In genomic region chr18:62877448-62878221, GRCh38 we compare ENCODE assay signal across 8 cellular contexts.
DNase-seq lines count a peak whose midpoint lies in the region; ATAC-seq and TF ChIP-seq lines count a peak whose summit lies in the region.

No MANE protein-coding gene starts in this region.

- peak overlapping the region; percentile 44 for H3K27ac ChIP-seq in subcutaneous abdominal adipose tissue (ENCODE audit: low read depth, low read length)

- DNase-seq in NCI-H510A treated with DMSO at 0.1 percent for 48 hours (lab: John Stamatoyannopoulos, UW) (peak; percentile 67), NCI-H510A (lab: John Stamatoyannopoulos, UW) (no peak), left ventricle myocardium superior (no peak), DMS53 (lab: John Stamatoyannopoulos, UW) (no peak), cerebellar nuclear complex (lab: John Stamatoyannopoulos, UW) (no peak)

- H3K27me3 ChIP-seq in subcutaneous abdominal adipose tissue (ENCODE audit: control insufficient read depth in 5 of 5, insufficient read depth in 4 of 5, low read length in 5 of 5): no peaks in the 10 kb centered on the region

- H3K9me3 ChIP-seq in subcutaneous abdominal adipose tissue (ENCODE audit: control insufficient read depth in 5 of 5, low read length in 5 of 5): no peaks in the 10 kb centered on the region

- no peak overlapping the region for H3K9ac ChIP-seq in subcutaneous abdominal adipose tissue (ENCODE audit: low read length in 5 of 5)

- peak; percentile 71 for ATAC-seq in SK-N-SH treated with all-trans-retinoic acid at 6 μM for 48 hours
- ATAC-seq in left ventricle myocardium superior: peak; percentile 50
- no peak for ATAC-seq in HG02981 (IDR thresholded peaks at IDR 0.05; ENCODE audit: unreplicated experiment)

- intact Hi-C loops in left ventricle myocardium superior (cut with micrococcal nuclease): no loop called here

- H3K4me1 ChIP-seq in subcutaneous abdominal adipose tissue (ENCODE audit: control insufficient read depth in 5 of 5, insufficient read depth in 5 of 5, low read length in 5 of 5): peaks cover 6 to 30% (median 23%) of the 10 kb centered on the region in 5 donors

- H3K36me3 ChIP-seq in subcutaneous abdominal adipose tissue (ENCODE audit: control insufficient read depth in 5 of 5, insufficient read depth in 5 of 5, low read length in 5 of 5): peaks cover 0 to 2% (median 0%) of the 10 kb centered on the region in 5 donors

- peak overlapping the region in 1 of 5 donors; percentile 11 for H3K4me3 ChIP-seq in subcutaneous abdominal adipose tissue (ENCODE audit: low read depth in 1 of 5, low read length in 5 of 5)

TF ChIP-seq in SK-N-SH treated with all-trans-retinoic acid at 6 μM for 48 hours, 23 proteins besides CTCF, POLR2A, EP300 and RAD21:
- TF ChIP-seq OSR1 (CRISPR knock-in tag; IDR thresholded peaks at IDR 0.05) (peak; percentile 51; the same call in 1 of the 2 replicates), ZC3H10 (CRISPR knock-in tag; IDR thresholded peaks at IDR 0.05) (no peak), ISL1 (CRISPR knock-in tag; IDR thresholded peaks at IDR 0.05) (peak; percentile 65), ARNTL (CRISPR knock-in tag; IDR thresholded peaks at IDR 0.05; ENCODE audit: borderline replicate concordance, low read depth) (no peak), SNAI2 (CRISPR knock-in tag; IDR thresholded peaks at IDR 0.05) (peak; percentile 71; the same call in 1 of the 2 replicates), TOX (CRISPR knock-in tag; IDR thresholded peaks at IDR 0.05; ENCODE audit: borderline replicate concordance) (no peak), ZNF565 (CRISPR knock-in tag; conservative IDR thresholded peaks at IDR 0.05; ENCODE audit: low read depth) (no peak), BACH2 (CRISPR knock-in tag; IDR thresholded peaks at IDR 0.05; ENCODE audit: borderline replicate concordance) (no peak), ZNF8 (CRISPR knock-in tag; IDR thresholded peaks at IDR 0.05) (no peak), ZNF70 (CRISPR knock-in tag; IDR thresholded peaks at IDR 0.05) (no peak), GLIS3 (CRISPR knock-in tag; IDR thresholded peaks at IDR 0.05) (no peak; the same call in 1 of the 2 replicates), CSDC2 (CRISPR knock-in tag; IDR thresholded peaks at IDR 0.05) (peak; percentile 86; the same call in 1 of the 2 replicates), PPARA (CRISPR knock-in tag; IDR thresholded peaks at IDR 0.05; ENCODE audit: borderline replicate concordance) (no peak), ZFP30 (CRISPR knock-in tag; IDR thresholded peaks at IDR 0.05) (no peak), RARB (CRISPR knock-in tag; IDR thresholded peaks at IDR 0.05) (no peak), TSHZ2 (CRISPR knock-in tag; IDR thresholded peaks at IDR 0.05) (no peak), ESRRG (CRISPR knock-in tag; IDR thresholded peaks at IDR 0.05) (no peak), ZFP3 (CRISPR knock-in tag; IDR thresholded peaks at IDR 0.05) (0 out of 2 replicates have a peak, but pooled peaks have one; percentile 37), TCF4 (CRISPR knock-in tag; IDR thresholded peaks at IDR 0.05; ENCODE audit: borderline replicate concordance) (no peak)
- TF ChIP-seq, protein P1, sequence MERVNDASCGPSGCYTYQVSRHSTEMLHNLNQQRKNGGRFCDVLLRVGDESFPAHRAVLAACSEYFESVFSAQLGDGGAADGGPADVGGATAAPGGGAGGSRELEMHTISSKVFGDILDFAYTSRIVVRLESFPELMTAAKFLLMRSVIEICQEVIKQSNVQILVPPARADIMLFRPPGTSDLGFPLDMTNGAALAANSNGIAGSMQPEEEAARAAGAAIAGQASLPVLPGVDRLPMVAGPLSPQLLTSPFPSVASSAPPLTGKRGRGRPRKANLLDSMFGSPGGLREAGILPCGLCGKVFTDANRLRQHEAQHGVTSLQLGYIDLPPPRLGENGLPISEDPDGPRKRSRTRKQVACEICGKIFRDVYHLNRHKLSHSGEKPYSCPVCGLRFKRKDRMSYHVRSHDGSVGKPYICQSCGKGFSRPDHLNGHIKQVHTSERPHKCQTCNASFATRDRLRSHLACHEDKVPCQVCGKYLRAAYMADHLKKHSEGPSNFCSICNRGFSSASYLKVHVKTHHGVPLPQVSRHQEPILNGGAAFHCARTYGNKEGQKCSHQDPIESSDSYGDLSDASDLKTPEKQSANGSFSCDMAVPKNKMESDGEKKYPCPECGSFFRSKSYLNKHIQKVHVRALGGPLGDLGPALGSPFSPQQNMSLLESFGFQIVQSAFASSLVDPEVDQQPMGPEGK (CRISPR knock-in tag; IDR thresholded peaks at IDR 0.05; ENCODE audit: borderline replicate concordance): 0 out of 2 replicates have a peak, but pooled peaks have one; percentile 17
- TF ChIP-seq, protein P2, sequence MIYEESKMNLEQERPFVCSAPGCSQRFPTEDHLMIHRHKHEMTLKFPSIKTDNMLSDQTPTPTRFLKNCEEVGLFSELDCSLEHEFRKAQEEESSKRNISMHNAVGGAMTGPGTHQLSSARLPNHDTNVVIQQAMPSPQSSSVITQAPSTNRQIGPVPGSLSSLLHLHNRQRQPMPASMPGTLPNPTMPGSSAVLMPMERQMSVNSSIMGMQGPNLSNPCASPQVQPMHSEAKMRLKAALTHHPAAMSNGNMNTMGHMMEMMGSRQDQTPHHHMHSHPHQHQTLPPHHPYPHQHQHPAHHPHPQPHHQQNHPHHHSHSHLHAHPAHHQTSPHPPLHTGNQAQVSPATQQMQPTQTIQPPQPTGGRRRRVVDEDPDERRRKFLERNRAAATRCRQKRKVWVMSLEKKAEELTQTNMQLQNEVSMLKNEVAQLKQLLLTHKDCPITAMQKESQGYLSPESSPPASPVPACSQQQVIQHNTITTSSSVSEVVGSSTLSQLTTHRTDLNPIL (CRISPR knock-in tag; IDR thresholded peaks at IDR 0.05; ENCODE audit: low read depth): no peak
- TF ChIP-seq, protein P3, sequence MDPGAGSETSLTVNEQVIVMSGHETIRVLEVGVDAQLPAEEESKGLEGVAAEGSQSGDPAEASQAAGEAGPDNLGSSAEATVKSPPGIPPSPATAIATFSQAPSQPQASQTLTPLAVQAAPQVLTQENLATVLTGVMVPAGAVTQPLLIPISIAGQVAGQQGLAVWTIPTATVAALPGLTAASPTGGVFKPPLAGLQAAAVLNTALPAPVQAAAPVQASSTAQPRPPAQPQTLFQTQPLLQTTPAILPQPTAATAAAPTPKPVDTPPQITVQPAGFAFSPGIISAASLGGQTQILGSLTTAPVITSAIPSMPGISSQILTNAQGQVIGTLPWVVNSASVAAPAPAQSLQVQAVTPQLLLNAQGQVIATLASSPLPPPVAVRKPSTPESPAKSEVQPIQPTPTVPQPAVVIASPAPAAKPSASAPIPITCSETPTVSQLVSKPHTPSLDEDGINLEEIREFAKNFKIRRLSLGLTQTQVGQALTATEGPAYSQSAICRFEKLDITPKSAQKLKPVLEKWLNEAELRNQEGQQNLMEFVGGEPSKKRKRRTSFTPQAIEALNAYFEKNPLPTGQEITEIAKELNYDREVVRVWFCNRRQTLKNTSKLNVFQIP (CRISPR knock-in tag; IDR thresholded peaks at IDR 0.05; ENCODE audit: borderline replicate concordance, low read depth): no peak
- TF ChIP-seq, protein P4, sequence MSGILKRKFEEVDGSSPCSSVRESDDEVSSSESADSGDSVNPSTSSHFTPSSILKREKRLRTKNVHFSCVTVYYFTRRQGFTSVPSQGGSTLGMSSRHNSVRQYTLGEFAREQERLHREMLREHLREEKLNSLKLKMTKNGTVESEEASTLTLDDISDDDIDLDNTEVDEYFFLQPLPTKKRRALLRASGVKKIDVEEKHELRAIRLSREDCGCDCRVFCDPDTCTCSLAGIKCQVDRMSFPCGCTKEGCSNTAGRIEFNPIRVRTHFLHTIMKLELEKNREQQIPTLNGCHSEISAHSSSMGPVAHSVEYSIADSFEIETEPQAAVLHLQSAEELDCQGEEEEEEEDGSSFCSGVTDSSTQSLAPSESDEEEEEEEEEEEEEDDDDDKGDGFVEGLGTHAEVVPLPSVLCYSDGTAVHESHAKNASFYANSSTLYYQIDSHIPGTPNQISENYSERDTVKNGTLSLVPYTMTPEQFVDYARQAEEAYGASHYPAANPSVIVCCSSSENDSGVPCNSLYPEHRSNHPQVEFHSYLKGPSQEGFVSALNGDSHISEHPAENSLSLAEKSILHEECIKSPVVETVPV (CRISPR knock-in tag; IDR thresholded peaks at IDR 0.05): no peak
